26 cellular contexts compared by ENCODE assay signal in the genomic region with DNA sequence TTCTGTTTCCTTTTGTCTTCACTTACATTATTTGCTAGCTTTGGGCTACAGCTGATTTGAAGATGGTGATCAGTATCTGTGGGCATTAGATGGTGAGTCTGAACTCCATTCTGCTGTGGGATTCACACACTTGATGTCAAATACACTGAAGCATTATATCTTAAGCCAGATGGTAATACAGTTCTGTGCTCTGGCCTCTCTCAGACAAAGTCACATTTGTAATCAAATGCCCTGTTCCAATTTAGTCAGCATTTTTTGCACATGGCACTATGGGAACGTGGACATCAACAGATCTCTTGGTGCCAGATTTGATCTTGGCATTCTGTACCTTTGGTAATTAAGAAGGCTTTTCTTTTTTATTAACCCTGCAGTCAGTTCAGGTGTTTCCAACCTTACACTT. TPM values are rescaled to one million over a fixed set of nuclear protein-coding genes. Genes with fewer than 3 reads are reported as not detected.
DNase-seq lines count a peak whose midpoint lies in the region; ATAC-seq, FAIRE-seq and TF ChIP-seq lines count a peak whose summit lies in the region.
"Had no signal": no experiment of that assay in that cellular context is flagged by ENCODE, and none has a peak within 500 bp of the region (broad histone marks: within the 10 kb centered on the region; RNA-seq: fewer than 3 reads in every experiment).

No MANE protein-coding gene starts in this region.

- DNase-seq in NCI-H2171 treated with DMSO at 0.1 percent for 48 hours (lab: John Stamatoyannopoulos, UW), result peak; percentile 32
- no peak for DNase-seq in NCI-H2171 (lab: John Stamatoyannopoulos, UW)
- DNase-seq in endothelial cell (ENCODE audit: low spot score), result no peak
- no peak for DNase-seq in neural crest cell (ENCODE audit: low read depth, low spot score)
- DNase-seq in suprapubic skin (ENCODE audit: low spot score in 2 of 2), result no peak
- no peak for DNase-seq in HTR-8/SVneo (ENCODE audit: insufficient read length, low spot score)
- no peak for DNase-seq in A673 (ENCODE audit: low spot score)
- DNase-seq: activated CD4-positive, alpha-beta memory T cell treated with anti-CD3 and anti-CD28 coated beads for 36 hours; activated naive CD8-positive, alpha-beta T cell treated with anti-CD3 and anti-CD28 coated beads for 36 hours; AML-193; DMS79 treated with DMSO at 0.1 percent for 48 hours; HCEC 1CT; immature natural killer cell; lower lobe of right lung; MG63; NCI-H1436 treated with DMSO at 0.1 percent for 48 hours; NCI-H748 treated with DMSO at 0.1 percent for 48 hours; OCI-M1; T1000 had no signal

- H3K27me3 Mint-ChIP-seq in endothelial cell (ENCODE audit: unreplicated experiment), result peaks cover 4% of the 10 kb centered on the region
- no peaks in the 10 kb centered on the region for H3K27me3 Mint-ChIP-seq in neural crest cell (ENCODE audit: low read depth)

- intact Hi-C loops in A673 (cut with micrococcal nuclease; ENCODE audit: unreplicated experiment), result no loop called here

- no peak for ATAC-seq in HG02981 (IDR thresholded peaks at IDR 0.05; ENCODE audit: unreplicated experiment)
- ATAC-seq: GM12878, lower lobe of right lung, WTC11 had no signal

- H3K4me1 Mint-ChIP-seq in endothelial cell (ENCODE audit: unreplicated experiment) (peaks cover 71% of the 10 kb centered on the region), neural crest cell (peaks cover 62% of the 10 kb centered on the region)
- H3K4me1 Mint-ChIP-seq: activated naive CD8-positive, alpha-beta T cell treated with anti-CD3 and anti-CD28 coated beads for 36 hours; immature natural killer cell had no signal

- H3K36me3 Mint-ChIP-seq in endothelial cell (ENCODE audit: low read depth, unreplicated experiment), result peaks cover 19% of the 10 kb centered on the region
- peaks cover 6% of the 10 kb centered on the region for H3K36me3 Mint-ChIP-seq in neural crest cell (ENCODE audit: low read depth)
- H3K36me3 Mint-ChIP-seq: activated CD4-positive, alpha-beta memory T cell treated with anti-CD3 and anti-CD28 coated beads for 36 hours; activated naive CD8-positive, alpha-beta T cell treated with anti-CD3 and anti-CD28 coated beads for 36 hours; immature natural killer cell had no signal

- CTCF ChIA-PET in A673 (lab: Charles Lee), result no interaction called here

- no peaks in the 10 kb centered on the region for H3K36me3 ChIP-seq in suprapubic skin
- no peaks in the 10 kb centered on the region for H3K36me3 ChIP-seq in A673 (ENCODE audit: insufficient read depth, low read length, poor library complexity, severe bottlenecking)
- H3K36me3 ChIP-seq: lower lobe of right lung, thoracic aorta had no signal

- H3K27ac Mint-ChIP-seq in endothelial cell (ENCODE audit: unreplicated experiment), result peak overlapping the region; percentile 89
- no peak overlapping the region for H3K27ac Mint-ChIP-seq in neural crest cell (ENCODE audit: unreplicated experiment)
- H3K27ac Mint-ChIP-seq: activated CD4-positive, alpha-beta memory T cell treated with anti-CD3 and anti-CD28 coated beads for 36 hours; activated naive CD8-positive, alpha-beta T cell treated with anti-CD3 and anti-CD28 coated beads for 36 hours; immature natural killer cell; WTC11 had no signal

- peaks cover 27% of the 10 kb centered on the region for H3K4me1 ChIP-seq in suprapubic skin
- peaks cover 6% of the 10 kb centered on the region for H3K4me1 ChIP-seq in A673 (ENCODE audit: insufficient read depth, low read length, poor library complexity, severe bottlenecking)

- TF ChIP-seq EP300 in suprapubic skin (IDR thresholded peaks at IDR 0.05), result no peak

- no peaks in the 10 kb centered on the region for H3K9me3 Mint-ChIP-seq in endothelial cell (ENCODE audit: unreplicated experiment)
- H3K9me3 Mint-ChIP-seq in neural crest cell, result no peaks in the 10 kb centered on the region
- H3K9me3 Mint-ChIP-seq: activated CD4-positive, alpha-beta memory T cell treated with anti-CD3 and anti-CD28 coated beads for 36 hours; activated naive CD8-positive, alpha-beta T cell treated with anti-CD3 and anti-CD28 coated beads for 36 hours; WTC11 had no signal

- 15% methylated on average over 1 of the region's 1 CpG for WGBS in suprapubic skin

- no peak for TF ChIP-seq POLR2A in suprapubic skin (IDR thresholded peaks at IDR 0.05)

- peak overlapping the region; percentile 66 for H3K27ac ChIP-seq in suprapubic skin
- H3K27ac ChIP-seq in A673 (ENCODE audit: low read depth, low read length, poor library complexity, severe bottlenecking), result no peak overlapping the region
- H3K27ac ChIP-seq: 22Rv1, hepatocyte, thoracic aorta had no signal

- H3K9me3 ChIP-seq in suprapubic skin, result no peaks in the 10 kb centered on the region
- no peaks in the 10 kb centered on the region for H3K9me3 ChIP-seq in A673 (ENCODE audit: low read depth, low read length, poor library complexity, severe bottlenecking)
- H3K9me3 ChIP-seq: lower lobe of right lung, MG63, thoracic aorta had no signal

- TF ChIP-seq CTCF in endothelial cell (IDR thresholded peaks at IDR 0.05; ENCODE audit: unreplicated experiment) (no peak), neural crest cell (conservative IDR thresholded peaks at IDR 0.05) (no peak), suprapubic skin (IDR thresholded peaks at IDR 0.05) (no peak), A673 (conservative IDR thresholded peaks at IDR 0.05; ENCODE audit: low read depth, low read length) (no peak)

- FAIRE-seq in HTR-8/SVneo (lab: Jason Lieb, UNC), result no peak
- FAIRE-seq: endometrium, GM12878 had no signal

- no TSS peak for BruUV-seq in A673 (replicated peaks; lab: Mats Ljungman, UMichigan)

- no peak overlapping the region for H3K4me3 ChIP-seq in suprapubic skin
- H3K4me3 ChIP-seq in A673 (ENCODE audit: low read depth, low read length, poor library complexity, severe bottlenecking), result no peak overlapping the region
- H3K4me3 ChIP-seq: GM12878, hepatocyte, lower lobe of right lung, MG63, thoracic aorta had no signal

- H3K4me3 Mint-ChIP-seq in endothelial cell (ENCODE audit: unreplicated experiment) (no peak overlapping the region), neural crest cell (peak overlapping the region; percentile 2)
- H3K4me3 Mint-ChIP-seq: activated CD4-positive, alpha-beta memory T cell treated with anti-CD3 and anti-CD28 coated beads for 36 hours; activated naive CD8-positive, alpha-beta T cell treated with anti-CD3 and anti-CD28 coated beads for 36 hours; immature natural killer cell; WTC11 had no signal

- H3K27me3 ChIP-seq in suprapubic skin (no peaks in the 10 kb centered on the region), A673 (replicated peaks; ENCODE audit: insufficient read depth, low read depth, low read length, poor library complexity) (no peaks in the 10 kb centered on the region)
- H3K27me3 ChIP-seq: hepatocyte, MG63 had no signal

- POLR2A ChIA-PET in A673 (lab: Charles Lee; ENCODE audit: low non-redundant PET), result no interaction called here

RNA-seq across cellular contexts. Expression of gene SASH1, which starts 56.0 kb away (rescaled TPM):
- 138 TPM for total RNA-seq in endothelial cell (ENCODE audit: unreplicated experiment)
- 88.0 and 90.0 TPM in 2 replicates for total RNA-seq in neural crest cell
- 100 to 1,000 TPM in 1 of 4 donors, 10 to 100 TPM in 3; 59.1 to 139 (median 77.1) TPM for total RNA-seq in suprapubic skin
- total RNA-seq in A673 (2021), result 19.2 and 21.7 TPM in 2 replicates
